ENCODE assay signal across 1 cellular context in genomic region chr20:63850689-63851547, GRCh38.
A peak's percentile ranks its signal among the peaks of the same experiment; 100 is the strongest.
TF ChIP-seq lines count a peak whose summit lies in the region.

No MANE protein-coding gene starts in this region.

TF ChIP-seq in GM12878, 131 proteins besides CTCF, POLR2A, EP300 and RAD21 (continued from another document and continues in another):
- TF ChIP-seq ATF3 (IDR thresholded peaks at IDR 0.05; ENCODE audit: borderline replicate concordance, extremely low read depth, low read depth, low read length) (no peak), ZNF274 (IDR thresholded peaks at IDR 0.05; ENCODE audit: insufficient read depth, insufficient read length) (no peak), NRF1 (conservative IDR thresholded peaks at IDR 0.05; ENCODE audit: low read depth, low read length) (no peak), MYC (IDR thresholded peaks at IDR 0.05; ENCODE audit: insufficient read depth, insufficient read length, insufficient replicate concordance, low read length, severe bottlenecking) (no peak), SPI1 (IDR thresholded peaks at IDR 0.05; ENCODE audit: borderline replicate concordance, insufficient read depth, low read depth, low read length) (peak; percentile 89), ZBTB4 (CRISPR knock-in tag; IDR thresholded peaks at IDR 0.05) (no peak), BCL3 (IDR thresholded peaks at IDR 0.05; ENCODE audit: borderline replicate concordance, insufficient read depth, low read depth, low read length, poor library complexity, severe bottlenecking) (peak; percentile 82), EED (IDR thresholded peaks at IDR 0.05; ENCODE audit: low read depth) (peak; percentile 95), ZNF384 (IDR thresholded peaks at IDR 0.05; ENCODE audit: borderline replicate concordance, low read depth, low read length) (no peak), MEF2A (IDR thresholded peaks at IDR 0.05; ENCODE audit: insufficient read depth, low read depth, low read length) (peak; percentile 85), REST (IDR thresholded peaks at IDR 0.05; ENCODE audit: low read depth, low read length) (no peak), YBX1 (IDR thresholded peaks at IDR 0.05) (no peak), NR2C2 (IDR thresholded peaks at IDR 0.05; ENCODE audit: borderline replicate concordance, control insufficient read depth, insufficient read length, low read depth) (no peak), HCFC1 (IDR thresholded peaks at IDR 0.05; ENCODE audit: low read length) (no peak), POU2F2 (IDR thresholded peaks at IDR 0.05; ENCODE audit: borderline replicate concordance, low read depth, low read length) (peak; percentile 84; the same call in 2 of the 3 replicates), RAD51 (IDR thresholded peaks at IDR 0.05) (peak; percentile 89), NBN (IDR thresholded peaks at IDR 0.05) (peak; percentile 98), ZNF687 (IDR thresholded peaks at IDR 0.05) (peak; percentile 88), TCF3 (IDR thresholded peaks at IDR 0.05; ENCODE audit: borderline replicate concordance, insufficient read depth, low read depth, low read length) (peak; percentile 99), NR2F1 (conservative IDR thresholded peaks at IDR 0.05) (peak; percentile 82), KLF5 (IDR thresholded peaks at IDR 0.05; ENCODE audit: partially characterized antibody) (peak; percentile 88), CBX3 (IDR thresholded peaks at IDR 0.05; ENCODE audit: borderline replicate concordance, low read depth) (no peak), FOS (IDR thresholded peaks at IDR 0.05; ENCODE audit: borderline replicate concordance, extremely low read depth, insufficient read length) (no peak), CREB1 (IDR thresholded peaks at IDR 0.05; ENCODE audit: low read depth) (peak; percentile 91), LARP7 (IDR thresholded peaks at IDR 0.05) (peak; percentile 89), ZNF207 (IDR thresholded peaks at IDR 0.05; ENCODE audit: borderline replicate concordance) (no peak), SKIL (IDR thresholded peaks at IDR 0.05; ENCODE audit: low read depth, poor library complexity, severe bottlenecking) (peak; percentile 90), TARDBP (IDR thresholded peaks at IDR 0.05; ENCODE audit: borderline replicate concordance) (peak; percentile 64; the same call in 1 of the 2 replicates), CREM (IDR thresholded peaks at IDR 0.05; ENCODE audit: low read depth) (peak; percentile 92), SIX5 (IDR thresholded peaks at IDR 0.05; ENCODE audit: low read depth, low read length, severe bottlenecking) (no peak), RB1 (IDR thresholded peaks at IDR 0.05; ENCODE audit: borderline replicate concordance) (no peak; the same call in 1 of the 2 replicates), MXI1 (IDR thresholded peaks at IDR 0.05; ENCODE audit: low read depth, low read length) (peak; percentile 81), KDM1A (IDR thresholded peaks at IDR 0.05; ENCODE audit: borderline replicate concordance) (no peak), ELK1 (IDR thresholded peaks at IDR 0.05; ENCODE audit: low read depth, low read length) (no peak), RCOR1 (conservative IDR thresholded peaks at IDR 0.05; ENCODE audit: low read depth, low read length) (0 out of 2 replicates have a peak, but pooled peaks have one; percentile 75), IRF3 (IDR thresholded peaks at IDR 0.05) (no peak; the same call in 1 of the 2 replicates), SMAD5 (IDR thresholded peaks at IDR 0.05; ENCODE audit: low read depth) (no peak), YY1 (IDR thresholded peaks at IDR 0.05; ENCODE audit: low read depth, low read length) (peak; percentile 43), PBX3 (IDR thresholded peaks at IDR 0.05; ENCODE audit: insufficient replicate concordance, low read depth, low read length) (peak; percentile 76), BHLHE40 (IDR thresholded peaks at IDR 0.05; ENCODE audit: borderline replicate concordance in 1 of 2, low read depth in 2 of 2, low read length in 1 of 2) (peak; percentile 82 to 89)
